ENCODE assay signal across 24 cellular contexts in the genomic region with DNA sequence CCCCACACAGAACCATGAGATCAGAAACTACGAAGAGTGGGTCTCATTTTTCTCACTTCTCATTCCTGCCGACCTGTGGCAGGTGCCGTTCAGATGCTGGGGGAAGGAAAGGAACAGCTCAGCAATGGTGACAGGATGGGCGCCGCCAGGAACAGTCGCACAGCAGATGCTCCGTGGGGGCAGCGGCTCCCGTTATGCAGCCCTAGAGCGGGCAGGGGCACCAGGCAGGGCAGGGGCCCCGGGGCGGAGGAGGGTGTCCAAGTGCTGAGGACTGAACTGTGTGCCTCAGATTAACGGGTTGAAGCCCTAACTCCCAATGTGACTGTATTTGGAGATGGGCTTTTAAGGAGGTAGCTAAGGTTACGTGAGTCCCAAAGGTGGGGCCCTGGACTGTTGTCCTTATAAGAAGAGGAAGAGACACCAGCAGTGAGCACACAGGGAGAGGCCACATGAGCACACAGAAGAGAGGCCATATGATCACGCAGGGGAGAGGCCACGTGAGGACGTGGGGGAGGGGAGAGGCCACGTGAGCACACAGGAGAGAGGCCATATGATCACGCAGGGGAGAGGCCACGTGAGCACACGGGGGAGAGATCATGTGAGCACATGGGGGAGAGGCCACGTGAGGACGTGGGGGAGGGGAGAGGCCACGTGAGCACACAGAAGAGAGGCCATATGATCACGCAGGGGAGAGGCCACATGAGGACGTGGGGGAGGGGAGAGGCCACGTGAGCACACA.
A peak's percentile ranks its signal among the peaks of the same experiment; 100 is the strongest.
DNase-seq lines count a peak whose midpoint lies in the region; ATAC-seq, FAIRE-seq and TF ChIP-seq lines count a peak whose summit lies in the region.
"Had no signal": no experiment of that assay in that cellular context is flagged by ENCODE, and none has a peak within 500 bp of the region (broad histone marks: within the 10 kb centered on the region; RNA-seq: fewer than 3 reads in every experiment).

No MANE protein-coding gene starts in this region.

- POLR2A ChIA-PET in CD4-positive, alpha-beta T cell (lab: Charles Lee): no interaction called here
- POLR2A ChIA-PET in H1 (lab: Charles Lee; ENCODE audit: partially characterized antibody): no interaction called here

- DNase-seq in CD4-positive, alpha-beta T cell: no peak
- DNase-seq in H7 (peak; percentile 22), H1 (ENCODE audit: low read depth in 1 of 2, low spot score in 2 of 2) (no peak), osteoblast (ENCODE audit: insufficient read length, low spot score, missing footprints) (peak; percentile 80), lower lobe of right lung (no peak), NCI-H2171 treated with DMSO at 0.1 percent for 48 hours (lab: John Stamatoyannopoulos, UW) (no peak)
- DNase-seq in stimulated activated CD4-positive, alpha-beta T cell treated with anti-CD3 and anti-CD28 coated beads, Interleukin-2, amount 100 ng/mL, for 24 hours: no peak
- DNase-seq: CD8-positive, alpha-beta T cell; cortex of kidney; esophagus squamous epithelium; IMR-90; NCI-H1048; NCI-H187; NCI-H524; occipital lobe; PC-3; T1000; WERI-Rb-1 had no signal

- H3K4me1 ChIP-seq in H1 (replicated peaks in 1 of 4; ENCODE audit: control insufficient read depth in 3 of 4, insufficient read depth in 4 of 4, low read length in 3 of 4): peaks cover 0 to 10% (median under 1%) of the 10 kb centered on the region in 4 experiments; a peak in 3 of 7 replicates
- H3K4me1 ChIP-seq in osteoblast (ENCODE audit: insufficient read depth, low read length): peaks cover 17% of the 10 kb centered on the region
- H3K4me1 ChIP-seq in lower lobe of right lung: peaks cover 17% of the 10 kb centered on the region

- CTCF ChIA-PET in CD4-positive, alpha-beta T cell (lab: Charles Lee): no interaction called here
- CTCF ChIA-PET in H1 (lab: Charles Lee; ENCODE audit: partially characterized antibody): no interaction called here

- peaks cover 74% of the 10 kb centered on the region for H3K4me1 Mint-ChIP-seq in CD4-positive, alpha-beta T cell (ENCODE audit: low read depth)

- no peaks in the 10 kb centered on the region for H3K79me1 ChIP-seq in H1 (ENCODE audit: low read depth, low read length)

- no peak overlapping the region for H3K56ac ChIP-seq in H1 (replicated peaks; ENCODE audit: insufficient read length, low read depth, low read length)

- H2BK120ac ChIP-seq in H1 (replicated peaks; ENCODE audit: low read depth, low read length): no peak overlapping the region

- H3K4me3 ChIP-seq in H7 (ENCODE audit: insufficient read depth, low read depth, low read length): no peak overlapping the region
- no peak overlapping the region for H3K4me3 ChIP-seq in H1 (ENCODE audit: extremely low read depth in 1 of 4, insufficient read depth in 2 of 4, low read depth in 3 of 4, low read length in 4 of 4)
- no peak overlapping the region for H3K4me3 ChIP-seq in osteoblast (ENCODE audit: insufficient read depth, low read length)
- no peak overlapping the region for H3K4me3 ChIP-seq in lower lobe of right lung
- H3K4me3 ChIP-seq: esophagus squamous epithelium, tibial nerve had no signal

- H3K36me3 Mint-ChIP-seq in CD4-positive, alpha-beta T cell (ENCODE audit: low read depth): no peaks in the 10 kb centered on the region
- H3K36me3 Mint-ChIP-seq: CD8-positive, alpha-beta T cell had no signal

- 93% methylated on average over 26 of the region's 27 CpGs; no CpG with 5 or more reads in 1 of the 2 experiments for WGBS in H1 (ENCODE audit: extremely low coverage in 1 of 2, insufficient coverage in 1 of 2, insufficient read length in 1 of 2, insufficient replicate concordance in 2 of 2, low coverage in 1 of 2, low lambda C conversion rate in 2 of 2, missing lambda C conversion rate in 1 of 2), 2 experiments

- intact Hi-C loops in CD4-positive, alpha-beta T cell (cut with DNase I, micrococcal nuclease): no loop called here
- intact Hi-C loops in lower lobe of right lung (cut with DNase I): no loop called here

- no peak for TF ChIP-seq CTCF in CD4-positive, alpha-beta T cell (IDR thresholded peaks at IDR 0.05)
- TF ChIP-seq CTCF in H1 (IDR thresholded peaks at IDR 0.05; ENCODE audit: control extremely low read depth in 1 of 3, insufficient read depth in 1 of 3, low read depth in 1 of 3, low read length in 3 of 3) (no peak), osteoblast (IDR thresholded peaks at IDR 0.05; ENCODE audit: extremely low read depth, low read depth, low read length) (no peak), lower lobe of right lung (IDR thresholded peaks at IDR 0.05) (no peak)

- no peak for TF ChIP-seq POLR2A in H1 (IDR thresholded peaks at IDR 0.05; ENCODE audit: control extremely low read depth in 1 of 2, low read depth in 2 of 2, low read length in 2 of 2)

- H3K9ac ChIP-seq in H1 (replicated peaks in 1 of 4; ENCODE audit: extremely low read depth in 1 of 4, low read depth in 3 of 4, low read length in 3 of 4): no peak overlapping the region

- no peaks in the 10 kb centered on the region for H3K27me3 ChIP-seq in CD4-positive, alpha-beta T cell (ENCODE audit: control insufficient read depth, insufficient read depth, low read length)
- H3K27me3 ChIP-seq in H7 (ENCODE audit: control insufficient read depth, insufficient read depth, low read length) (no peaks in the 10 kb centered on the region), H1 (replicated peaks in 1 of 4; ENCODE audit: control insufficient read depth in 3 of 4, extremely low read depth in 1 of 4, insufficient read depth in 3 of 4, low read length in 3 of 4) (no peaks in the 10 kb centered on the region; a peak in 1 of 7 replicates), osteoblast (ENCODE audit: insufficient read depth, low read length) (no peaks in the 10 kb centered on the region), lower lobe of right lung (ENCODE audit: low read depth) (no peaks in the 10 kb centered on the region)
- H3K27me3 ChIP-seq: esophagus squamous epithelium, tibial nerve had no signal

- H3K9me3 Mint-ChIP-seq in CD4-positive, alpha-beta T cell: no peaks in the 10 kb centered on the region
- H3K9me3 Mint-ChIP-seq: activated T-helper 17 cell treated with anti-CD3 and anti-CD28 coated beads, Interleukin-2, amount 50 U/mL, for 72 hours; CD8-positive, alpha-beta T cell had no signal

- H3K4me3 Mint-ChIP-seq in CD4-positive, alpha-beta T cell: no peak overlapping the region
- H3K4me3 Mint-ChIP-seq: activated naive CD8-positive, alpha-beta T cell; activated T-helper 17 cell treated with anti-CD3 and anti-CD28 coated beads, Interleukin-2, amount 50 U/mL, for 72 hours; CD8-positive, alpha-beta T cell had no signal

- H3K4me2 ChIP-seq in H1 (ENCODE audit: insufficient read depth in 1 of 2, low read depth in 2 of 2, low read length in 2 of 2) (no peak overlapping the region), osteoblast (ENCODE audit: insufficient read depth, low read length) (no peak overlapping the region)

- H2BK20ac ChIP-seq in H1 (ENCODE audit: low read length): no peak overlapping the region

- no peak overlapping the region for H4K91ac ChIP-seq in H1 (replicated peaks; ENCODE audit: insufficient read length, low read length)

- H3K4ac ChIP-seq in H1 (replicated peaks; ENCODE audit: insufficient read length, low read depth, low read length): no peak overlapping the region

- no peak overlapping the region for H4K5ac ChIP-seq in H1 (ENCODE audit: insufficient read length, low read depth, low read length)

- no peaks in the 10 kb centered on the region for H3K27me3 Mint-ChIP-seq in CD4-positive, alpha-beta T cell
- H3K27me3 Mint-ChIP-seq: activated naive CD8-positive, alpha-beta T cell; activated T-helper 17 cell treated with anti-CD3 and anti-CD28 coated beads, Interleukin-2, amount 50 U/mL, for 72 hours had no signal

- no peak overlapping the region for H3K14ac ChIP-seq in H1 (ENCODE audit: insufficient read length)

- no peak overlapping the region for H2AK5ac ChIP-seq in H1 (ENCODE audit: low read depth, low read length)

- ATAC-seq in CD4-positive, alpha-beta T cell (ENCODE audit: poor library complexity): no peak
- no peak for ATAC-seq in lower lobe of right lung
- ATAC-seq: activated T-helper 17 cell treated with anti-CD3 and anti-CD28 coated beads, Interleukin-2, amount 50 U/mL, for 72 hours; CD8-positive, alpha-beta T cell; PC-3; SK-N-SH treated with all-trans-retinoic acid at 6 μM for 48 hours had no signal

- no peaks in the 10 kb centered on the region for H3K9me3 ChIP-seq in CD4-positive, alpha-beta T cell (ENCODE audit: control insufficient read depth, low read length)
- H3K9me3 ChIP-seq in H1 (ENCODE audit: insufficient read depth in 2 of 2, low read depth in 1 of 2, low read length in 1 of 2): peaks cover 15 to 24% of the 10 kb centered on the region in 2 experiments
- no peaks in the 10 kb centered on the region for H3K9me3 ChIP-seq in osteoblast (ENCODE audit: low read depth, low read length)
- H3K9me3 ChIP-seq in lower lobe of right lung: no peaks in the 10 kb centered on the region
- H3K9me3 ChIP-seq: esophagus squamous epithelium, tibial nerve had no signal

- no peak overlapping the region for H4K8ac ChIP-seq in H1 (ENCODE audit: extremely low read depth, insufficient read depth, low read length)

- H3K36me3 ChIP-seq in H7 (replicated peaks; ENCODE audit: control insufficient read depth, insufficient read depth, low read length): no peaks in the 10 kb centered on the region
- H3K36me3 ChIP-seq in H1 (ENCODE audit: control insufficient read depth in 2 of 4, insufficient read depth in 4 of 4, low read length in 3 of 4): no peaks in the 10 kb centered on the region
- H3K36me3 ChIP-seq in osteoblast (ENCODE audit: insufficient read depth, low read length): no peaks in the 10 kb centered on the region
- no peaks in the 10 kb centered on the region for H3K36me3 ChIP-seq in lower lobe of right lung
- H3K36me3 ChIP-seq: esophagus squamous epithelium, tibial nerve, WERI-Rb-1 had no signal

- no peak for FAIRE-seq in H1 (lab: Jason Lieb, UNC)
- FAIRE-seq: astrocyte, frontal cortex had no signal

- no peaks in the 10 kb centered on the region for H3K23me2 ChIP-seq in H1 (ENCODE audit: low read depth, low read length)

- H2BK12ac ChIP-seq in H1 (ENCODE audit: low read depth, low read length): no peak overlapping the region

- H3K79me2 ChIP-seq in H1 (ENCODE audit: control insufficient read depth in 1 of 2, insufficient read depth in 2 of 2, low read length in 2 of 2): no peaks in the 10 kb centered on the region
- H3K79me2 ChIP-seq in osteoblast (ENCODE audit: insufficient read depth, low read length): no peaks in the 10 kb centered on the region

- peak overlapping the region; percentile 94 for H3K27ac Mint-ChIP-seq in CD4-positive, alpha-beta T cell
- H3K27ac Mint-ChIP-seq: activated naive CD8-positive, alpha-beta T cell; activated T-helper 17 cell treated with anti-CD3 and anti-CD28 coated beads, Interleukin-2, amount 50 U/mL, for 72 hours; CD8-positive, alpha-beta T cell had no signal

- no peak overlapping the region for H3K23ac ChIP-seq in H1 (ENCODE audit: insufficient read length)

- no peak overlapping the region for H3K27ac ChIP-seq in CD4-positive, alpha-beta T cell (ENCODE audit: low read depth, low read length)
- H3K27ac ChIP-seq in H1 (ENCODE audit: low read depth, low read length) (no peak overlapping the region), osteoblast (ENCODE audit: low read depth, low read length) (no peak overlapping the region), lower lobe of right lung (no peak overlapping the region)
- H3K27ac ChIP-seq: esophagus squamous epithelium, tibial nerve, WERI-Rb-1 had no signal

- TF ChIP-seq RAD21 in H1 (IDR thresholded peaks at IDR 0.05 in 1 of 2, conservative IDR thresholded peaks at IDR 0.05 in 1 of 2; ENCODE audit: low read depth in 2 of 2, low read length in 2 of 2): no peak

- no peak overlapping the region for H2AFZ ChIP-seq in H1 (ENCODE audit: low read length)
- no peak overlapping the region for H2AFZ ChIP-seq in osteoblast (ENCODE audit: low read length)

- no peak for TF ChIP-seq EP300 in H1 (IDR thresholded peaks at IDR 0.05; ENCODE audit: borderline replicate concordance in 1 of 2, low read depth in 2 of 2, low read length in 2 of 2)

- no peak overlapping the region for H2BK15ac ChIP-seq in H1 (ENCODE audit: low read length)

- H2BK5ac ChIP-seq in H1 (ENCODE audit: low read depth, low read length): no peak overlapping the region

- H4K20me1 ChIP-seq in H1 (replicated peaks in 1 of 2; ENCODE audit: control insufficient read depth in 1 of 2, insufficient read depth in 2 of 2, low read length in 2 of 2) (no peaks in the 10 kb centered on the region), osteoblast (ENCODE audit: insufficient read depth, low read length) (peaks cover 3% of the 10 kb centered on the region)

- H3K18ac ChIP-seq in H1 (ENCODE audit: extremely low read depth, low read length): no peak overlapping the region

Comparison
In these comparisons a context has a peak if more than half of its experiments do, and no peak if none do; other contexts are left out.
1. DNase-seq: peak in H7 (single experiment) and osteoblast (single experiment); none in CD4-positive, alpha-beta T cell (0 of 10), H1 (0 of 2), lower lobe of right lung (single experiment), NCI-H2171 treated with DMSO at 0.1 percent for 48 hours (single experiment) and stimulated activated CD4-positive, alpha-beta T cell treated with anti-CD3 and anti-CD28 coated beads, Interleukin-2, amount 100 ng/mL, for 24 hours (0 of 2).